ENCODE assay signal across 8 cellular contexts in the genomic region with DNA sequence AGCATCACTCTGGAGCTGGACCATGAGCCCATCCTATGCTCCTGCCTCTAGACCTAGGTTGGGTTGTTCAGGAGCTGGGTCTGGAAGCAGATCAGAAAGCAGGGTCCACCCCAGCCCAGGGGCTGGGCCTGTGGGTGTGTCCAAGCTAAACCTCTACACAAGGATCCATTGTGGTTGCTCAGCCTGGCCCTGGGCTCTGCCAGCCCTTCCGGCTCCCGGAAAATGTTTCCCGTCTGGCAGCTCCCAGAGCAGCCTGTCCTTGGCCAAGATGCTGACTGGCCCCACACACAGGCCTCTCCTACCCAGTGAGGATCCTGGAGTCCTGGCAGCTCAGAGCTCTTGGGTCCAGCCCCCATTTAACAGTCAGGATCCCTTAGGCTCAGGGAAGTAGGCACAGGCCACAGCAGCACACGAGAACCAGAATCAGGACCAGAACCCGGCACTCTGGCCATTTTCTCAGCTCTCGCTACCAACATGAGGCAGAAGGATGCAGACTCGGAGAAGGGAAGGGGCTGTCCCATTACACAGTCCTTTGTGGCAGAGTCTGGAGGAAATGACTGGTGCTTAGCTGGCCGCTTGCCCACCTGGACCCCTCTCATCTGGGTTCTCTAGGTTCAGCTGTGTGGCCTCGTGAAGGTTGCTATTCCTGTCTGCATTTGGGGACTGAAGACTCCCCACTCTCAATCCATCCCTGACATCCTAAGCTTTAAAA. TPM values are rescaled to one million over a fixed set of nuclear protein-coding genes. Genes with fewer than 3 reads are reported as not detected.
A peak's percentile ranks its signal among the peaks of the same experiment; 100 is the strongest.
DNase-seq lines count a peak whose midpoint lies in the region; ATAC-seq and TF ChIP-seq lines count a peak whose summit lies in the region.

No MANE protein-coding gene starts in this region.

- no peak overlapping the region for H3K27ac ChIP-seq in Panc1 (ENCODE audit: low read length)

- H3K4me3 Mint-ChIP-seq in Calu3 (ENCODE audit: low read depth, unreplicated experiment): no peak overlapping the region
- H3K4me3 Mint-ChIP-seq in activated T-helper 2 cell treated with anti-CD3 and anti-CD28 coated beads, Interferon-gamma antibody, Interleukin-2, Interleukin-4, amounts not matched to agents 10 μg/mL and 5 μg/mL and 100 μg/mL, durations not matched to agents 14 hours and 24 hours and 36 hours (ENCODE audit: low read depth): no peak overlapping the region

- no peak overlapping the region for H3K4me3 ChIP-seq in Panc1 (ENCODE audit: low read depth in 2 of 2, low read length in 2 of 2)

- BruUV-seq in Calu3 (replicated peaks; lab: Mats Ljungman, UMichigan): no TSS peak
- BruUV-seq in Panc1 (replicated peaks; lab: Mats Ljungman, UMichigan): no TSS peak

- CTCF ChIA-PET in Calu3 (lab: Charles Lee) (interaction anchor here (0.6 to 3.7 kb wide), 12 partner anchors 8 to 452 kb away, joined by 3 to 38 read pairs (median 4); partner anchors contain the start of gene FCHSD2), Panc1 (lab: Charles Lee) (interaction anchor here (0.6 to 1.2 kb wide), 6 partner anchors 27 to 354 kb away, joined by 3 to 15 read pairs (median 4); no protein-coding TSS in a partner anchor)

- H3K27me3 ChIP-seq in Panc1 (ENCODE audit: control insufficient read depth, insufficient read depth, low read length): 0 out of 2 replicates have a peak, but pooled peaks cover 3% of the 10 kb centered on the region

- H3K27ac Mint-ChIP-seq in Calu3 (ENCODE audit: unreplicated experiment): no peak overlapping the region
- no peak overlapping the region for H3K27ac Mint-ChIP-seq in activated T-helper 2 cell treated with anti-CD3 and anti-CD28 coated beads, Interferon-gamma antibody, Interleukin-2, Interleukin-4, amounts not matched to agents 10 μg/mL and 5 μg/mL and 100 μg/mL, durations not matched to agents 14 hours and 24 hours and 36 hours

- peaks cover 14% of the 10 kb centered on the region for H3K27me3 Mint-ChIP-seq in Calu3 (ENCODE audit: unreplicated experiment)
- peaks cover 15% of the 10 kb centered on the region for H3K27me3 Mint-ChIP-seq in activated T-helper 2 cell treated with anti-CD3 and anti-CD28 coated beads, Interferon-gamma antibody, Interleukin-2, Interleukin-4, amounts not matched to agents 10 μg/mL and 5 μg/mL and 100 μg/mL, durations not matched to agents 14 hours and 24 hours and 36 hours (ENCODE audit: low read depth)

- DNase-seq in Calu3: peak; percentile 30
- no peak for DNase-seq in Panc1 (ENCODE audit: low read depth, low spot score)
- DNase-seq in globus pallidus (ENCODE audit: low spot score): peak; percentile 60
- peak; percentile 89 for DNase-seq in posterior vena cava (ENCODE audit: low spot score)
- no peak for DNase-seq in NCI-H748 (lab: John Stamatoyannopoulos, UW; ENCODE audit: unreplicated experiment)
- DNase-seq in NCI-H1092 treated with DMSO at 0.1 percent for 48 hours (lab: John Stamatoyannopoulos, UW): no peak
- no peak for DNase-seq in activated T-helper 2 cell treated with anti-CD3 and anti-CD28 coated beads, Interferon-gamma antibody, Interleukin-2, Interleukin-4, amounts not matched to agents 10 μg/mL and 5 μg/mL and 100 μg/mL, durations not matched to agents 14 hours and 24 hours and 36 hours (ENCODE audit: low spot score)

- no peaks in the 10 kb centered on the region for H3K36me3 Mint-ChIP-seq in Calu3 (ENCODE audit: insufficient read depth, unreplicated experiment)
- H3K36me3 Mint-ChIP-seq in activated T-helper 2 cell treated with anti-CD3 and anti-CD28 coated beads, Interferon-gamma antibody, Interleukin-2, Interleukin-4, amounts not matched to agents 10 μg/mL and 5 μg/mL and 100 μg/mL, durations not matched to agents 14 hours and 24 hours and 36 hours (ENCODE audit: low read depth): no peaks in the 10 kb centered on the region

- intact Hi-C loops in Calu3 (cut with micrococcal nuclease; ENCODE audit: unreplicated experiment) (loop anchor here (1.0 to 10.0 kb wide), 3 partner anchors 253 to 453 kb away; no protein-coding TSS in a partner anchor), Panc1 (cut with micrococcal nuclease; ENCODE audit: unreplicated experiment) (loop anchor here (1.0 to 5.0 kb wide), 3 partner anchors 253 to 450 kb away; no protein-coding TSS in a partner anchor), posterior vena cava (cut with DNase I) (loop anchor here (2.0 to 10.0 kb wide), 3 partner anchors 347 to 453 kb away; no protein-coding TSS in a partner anchor)
- intact Hi-C loops in activated T-helper 2 cell treated with anti-CD3 and anti-CD28 coated beads, Interferon-gamma antibody, Interleukin-2, Interleukin-4, amounts not matched to agents 10 μg/mL and 5 μg/mL and 100 μg/mL, durations not matched to agents 14 hours and 24 hours and 36 hours (cut with micrococcal nuclease): loop anchor here (1.0 to 2.0 kb wide), 3 partner anchors 253 to 452 kb away; no protein-coding TSS in a partner anchor

- TF ChIP-seq CTCF in Calu3 (IDR thresholded peaks at IDR 0.05; ENCODE audit: unreplicated experiment) (no peak), Panc1 (IDR thresholded peaks at IDR 0.05) (no peak)

- ATAC-seq in Panc1 (peak; percentile 48), HG03354 (IDR thresholded peaks at IDR 0.05; ENCODE audit: poor library complexity, severe bottlenecking, unreplicated experiment) (no peak)

- peaks cover 13% of the 10 kb centered on the region for H3K4me1 Mint-ChIP-seq in Calu3 (ENCODE audit: low read depth, unreplicated experiment)
- peaks cover 13% of the 10 kb centered on the region for H3K4me1 Mint-ChIP-seq in activated T-helper 2 cell treated with anti-CD3 and anti-CD28 coated beads, Interferon-gamma antibody, Interleukin-2, Interleukin-4, amounts not matched to agents 10 μg/mL and 5 μg/mL and 100 μg/mL, durations not matched to agents 14 hours and 24 hours and 36 hours (ENCODE audit: low read depth)

- H3K9me3 ChIP-seq in Panc1 (ENCODE audit: control insufficient read depth, insufficient read depth, low read depth, low read length): no peaks in the 10 kb centered on the region

- POLR2A ChIA-PET in Panc1 (lab: Charles Lee): no interaction called here

- H3K9me3 Mint-ChIP-seq in Calu3 (ENCODE audit: low read depth, unreplicated experiment): no peaks in the 10 kb centered on the region
- no peaks in the 10 kb centered on the region for H3K9me3 Mint-ChIP-seq in activated T-helper 2 cell treated with anti-CD3 and anti-CD28 coated beads, Interferon-gamma antibody, Interleukin-2, Interleukin-4, amounts not matched to agents 10 μg/mL and 5 μg/mL and 100 μg/mL, durations not matched to agents 14 hours and 24 hours and 36 hours

- H3K4me1 ChIP-seq in Panc1 (ENCODE audit: control insufficient read depth, insufficient read depth, low read length): no peaks in the 10 kb centered on the region

- H3K36me3 ChIP-seq in Panc1 (ENCODE audit: control insufficient read depth, insufficient read depth, low read length): no peaks in the 10 kb centered on the region

- in situ Hi-C loops in Panc1 (cut with HindIII; ENCODE audit: low pct_unique_long_range_greater_than_20kb, low sequenced_read_pairs): no loop called here

RNA-seq across cellular contexts. Expression of gene FCHSD2, which starts 35.4 kb away (rescaled TPM):
- total RNA-seq in Calu3 (2022) (16.2 and 16.4 TPM in 2 replicates), Panc1 (2021; ENCODE audit: unreplicated experiment) (31.8 TPM), posterior vena cava (10 to 100 TPM; 55.6 to 62.1 TPM)
- 13.9 TPM for polyA plus RNA-seq in Panc1 (2012; ENCODE audit: insufficient read length)
- 16.0 and 18.1 TPM in 2 replicates for total RNA-seq in activated T-helper 2 cell treated with anti-CD3 and anti-CD28 coated beads, Interferon-gamma antibody, Interleukin-2, Interleukin-4, amounts not matched to agents 10 μg/mL and 5 μg/mL and 100 μg/mL, durations not matched to agents 14 hours and 24 hours and 36 hours

RNA-seq across cellular contexts. Expression of gene P2RY2, which starts 40.5 kb away (rescaled TPM):
- total RNA-seq in Calu3 (2022): 1.6 and 2.3 TPM in 2 replicates
- 2.4 TPM for total RNA-seq in Panc1 (2021; ENCODE audit: unreplicated experiment)
- 2.0 TPM for polyA plus RNA-seq in Panc1 (2012; ENCODE audit: insufficient read length)
- 1 to 10 TPM in 1 of 2 donors, under 1 TPM in 1; 0.74 to 3.1 TPM for total RNA-seq in posterior vena cava
- not detected in 2 replicates for total RNA-seq in activated T-helper 2 cell treated with anti-CD3 and anti-CD28 coated beads, Interferon-gamma antibody, Interleukin-2, Interleukin-4, amounts not matched to agents 10 μg/mL and 5 μg/mL and 100 μg/mL, durations not matched to agents 14 hours and 24 hours and 36 hours

Comparison
In these comparisons a context has a peak if more than half of its experiments do, and no peak if none do; other contexts are left out.
1. DNase-seq: peak in Calu3 (single experiment), globus pallidus (single experiment) and posterior vena cava (single experiment); none in Panc1 (single experiment), NCI-H748 (single experiment), NCI-H1092 treated with DMSO at 0.1 percent for 48 hours (single experiment) and activated T-helper 2 cell treated with anti-CD3 and anti-CD28 coated beads, Interferon-gamma antibody, Interleukin-2, Interleukin-4, amounts not matched to agents 10 μg/mL and 5 μg/mL and 100 μg/mL, durations not matched to agents 14 hours and 24 hours and 36 hours (single experiment).